9 cellular contexts compared by ENCODE assay signal in genomic region chr11:1388763-1389102, GRCh38. TPM values are rescaled to one million over a fixed set of nuclear protein-coding genes. Genes with fewer than 3 reads are reported as not detected.
DNase-seq lines count a peak whose midpoint lies in the region; ATAC-seq and TF ChIP-seq lines count a peak whose summit lies in the region.
"Had no signal": no experiment of that assay in that cellular context is flagged by ENCODE, and none has a peak within 500 bp of the region (broad histone marks: within the 10 kb centered on the region; RNA-seq: fewer than 3 reads in every experiment).

No MANE protein-coding gene starts in this region.

- intact Hi-C loops in left cardiac atrium (cut with DNase I): loop anchor here in 1 of 2 donors (10.0 kb wide), 1 partner anchor 74 kb away; no protein-coding TSS in a partner anchor

- no peak overlapping the region for H3K9ac ChIP-seq in skeletal muscle tissue (ENCODE audit: low read depth in 1 of 3, low read length in 3 of 3)

- no peak for TF ChIP-seq CTCF in WERI-Rb-1 (IDR thresholded peaks at IDR 0.05; ENCODE audit: low read depth, low read length)

- H3K36me3 ChIP-seq in WERI-Rb-1 (peaks cover 7% of the 10 kb centered on the region), skeletal muscle tissue (ENCODE audit: control insufficient read depth in 3 of 3, insufficient read depth in 3 of 3, low read length in 3 of 3) (no peaks in the 10 kb centered on the region)

- ATAC-seq in left cardiac atrium (no peak), HG02938 (IDR thresholded peaks at IDR 0.05; ENCODE audit: unreplicated experiment) (no peak)

- DNase-seq in DMS53 (lab: John Stamatoyannopoulos, UW): peak; percentile 48
- DNase-seq in DMS53 treated with DMSO at 0.1 percent for 48 hours (lab: John Stamatoyannopoulos, UW; ENCODE audit: unreplicated experiment): no peak
- no peak for DNase-seq in WERI-Rb-1
- DNase-seq in left cardiac atrium: peak; percentile 36
- no peak for DNase-seq in activated effector memory CD4-positive, alpha-beta T cell treated with anti-CD3 and anti-CD28 coated beads, Interleukin-2, amount 50 U/mL, for 16 hours
- DNase-seq in HCEC 1CT: no peak

- H3K4me3 ChIP-seq in WERI-Rb-1 (ENCODE audit: low read depth, low read length): peak overlapping the region; percentile 64
- peak overlapping the region in 2 of 3 donors; percentile 67 to 68 for H3K4me3 ChIP-seq in skeletal muscle tissue (ENCODE audit: low read length in 3 of 3)

- H3K27me3 ChIP-seq in WERI-Rb-1 (ENCODE audit: insufficient read depth, low read depth, severe bottlenecking) (no peaks in the 10 kb centered on the region), skeletal muscle tissue (ENCODE audit: control insufficient read depth in 3 of 3, insufficient read depth in 3 of 3, low read length in 3 of 3) (peaks cover 43 to 64% (median 55%) of the 10 kb centered on the region in 3 donors)

- H3K9me3 ChIP-seq in WERI-Rb-1 (ENCODE audit: severe bottlenecking): no peaks in the 10 kb centered on the region
- H3K9me3 ChIP-seq in skeletal muscle tissue (ENCODE audit: control insufficient read depth in 3 of 3, low read length in 3 of 3): no peaks in the 10 kb centered on the region

- H3K4me1 ChIP-seq in skeletal muscle tissue (ENCODE audit: control insufficient read depth in 3 of 3, insufficient read depth in 3 of 3, low read length in 3 of 3): peaks cover 5 to 13% (median 10%) of the 10 kb centered on the region in 3 donors

- H3K27ac ChIP-seq in WERI-Rb-1 (no peak overlapping the region; the same call in 1 of the 2 replicates), skeletal muscle tissue (ENCODE audit: low read depth, low read length) (no peak overlapping the region)
- H3K27ac ChIP-seq: 22Rv1 had no signal

RNA-seq across cellular contexts. Expression of gene BRSK2, which starts 1.0 kb away (rescaled TPM):
- total RNA-seq in left cardiac atrium: 1 to 10 TPM; 1.3 to 1.6 TPM
- 1.0 TPM for total RNA-seq in skeletal muscle tissue

Comparison
In these comparisons a context has a peak if more than half of its experiments do, and no peak if none do; other contexts are left out.
1. DNase-seq: peak in DMS53 (single experiment) and left cardiac atrium (single experiment); none in DMS53 treated with DMSO at 0.1 percent for 48 hours (single experiment), WERI-Rb-1 (single experiment), activated effector memory CD4-positive, alpha-beta T cell treated with anti-CD3 and anti-CD28 coated beads, Interleukin-2, amount 50 U/mL, for 16 hours (single experiment) and HCEC 1CT (single experiment).